ENCODE assay signal across 7 cellular contexts in the genomic region with DNA sequence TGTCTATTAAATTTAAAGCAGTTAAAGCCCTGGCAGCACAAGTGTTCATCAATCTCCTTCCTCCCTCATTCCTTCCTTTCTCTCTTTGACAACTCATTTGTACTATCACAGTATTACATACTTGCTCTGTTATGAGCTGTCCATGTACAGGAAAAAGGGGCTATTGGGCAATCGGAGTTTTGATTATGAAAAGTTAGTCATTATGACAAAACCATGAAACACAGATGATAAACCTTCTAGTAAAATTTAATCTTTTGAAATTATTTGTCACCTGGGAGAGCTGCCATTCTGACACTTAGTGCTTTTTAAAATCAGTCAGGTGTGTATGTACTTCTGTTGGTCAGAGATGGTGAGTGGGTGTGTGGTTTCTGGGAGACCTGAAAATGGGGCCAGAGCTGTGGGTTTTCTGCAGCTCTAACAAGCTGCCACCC. TPM values are rescaled to one million over a fixed set of nuclear protein-coding genes. Genes with fewer than 3 reads are reported as not detected.
DNase-seq lines count a peak whose midpoint lies in the region; ATAC-seq and TF ChIP-seq lines count a peak whose summit lies in the region.

No MANE protein-coding gene starts in this region.

- ATAC-seq in HG02759 (IDR thresholded peaks at IDR 0.05; ENCODE audit: unreplicated experiment), result peak; percentile 59
- ATAC-seq in T-helper 17 cell, result peak; percentile 40
- peak; percentile 18 for ATAC-seq in Right ventricle myocardium superior (ENCODE audit: poor library complexity)
- ATAC-seq in stimulated activated effector memory CD8-positive, alpha-beta T cell treated with anti-CD3 and anti-CD28 coated beads, Interleukin-12 subunit alpha, Interleukin-12 subunit beta, amount 100 ng/mL, for 72 hours, result peak; percentile 95
- ATAC-seq in HG02623 (IDR thresholded peaks at IDR 0.05; ENCODE audit: unreplicated experiment), result no peak

- no peaks in the 10 kb centered on the region for H3K27me3 ChIP-seq in testis

- DNase-seq in T-helper 17 cell (no peak), Right ventricle myocardium superior (no peak), testis (no peak), NCI-H1048 (lab: John Stamatoyannopoulos, UW) (no peak)
- DNase-seq in stimulated activated effector memory CD8-positive, alpha-beta T cell treated with anti-CD3 and anti-CD28 coated beads, Interleukin-12 subunit alpha, Interleukin-12 subunit beta, amount 100 ng/mL, for 72 hours (ENCODE audit: low spot score in 2 of 2), result no peak

- peak overlapping the region; percentile 9 for H3K4me3 Mint-ChIP-seq in T-helper 17 cell
- H3K4me3 Mint-ChIP-seq in stimulated activated effector memory CD8-positive, alpha-beta T cell treated with anti-CD3 and anti-CD28 coated beads, Interleukin-12 subunit alpha, Interleukin-12 subunit beta, amount 100 ng/mL, for 72 hours, result peak overlapping the region; percentile 0

- WGBS in testis, 2 donors, result 27 to 57% methylated on average over 1 of the region's 1 CpG

- H3K27me3 Mint-ChIP-seq in T-helper 17 cell, result no peaks in the 10 kb centered on the region

- intact Hi-C loops in Right ventricle myocardium superior (cut with DNase I) (no loop called here), testis (cut with DNase I; ENCODE audit: low total_unique reads) (no loop called here)

- H3K27ac Mint-ChIP-seq in T-helper 17 cell, result peak overlapping the region; percentile 91
- peak overlapping the region; percentile 52 for H3K27ac Mint-ChIP-seq in stimulated activated effector memory CD8-positive, alpha-beta T cell treated with anti-CD3 and anti-CD28 coated beads, Interleukin-12 subunit alpha, Interleukin-12 subunit beta, amount 100 ng/mL, for 72 hours

- no peak for TF ChIP-seq CTCF in testis (IDR thresholded peaks at IDR 0.05)

- no peaks in the 10 kb centered on the region for H3K9me3 Mint-ChIP-seq in stimulated activated effector memory CD8-positive, alpha-beta T cell treated with anti-CD3 and anti-CD28 coated beads, Interleukin-12 subunit alpha, Interleukin-12 subunit beta, amount 100 ng/mL, for 72 hours

- H3K4me3 ChIP-seq in testis, result no peak overlapping the region

- peak overlapping the region in 1 of 2 donors; percentile 21 for H3K27ac ChIP-seq in testis

- H3K9me3 ChIP-seq in T-helper 17 cell (ENCODE audit: control insufficient read depth, low read length, poor library complexity, severe bottlenecking) (no peaks in the 10 kb centered on the region), testis (no peaks in the 10 kb centered on the region)

- H3K36me3 Mint-ChIP-seq in T-helper 17 cell (ENCODE audit: low read depth), result no peaks in the 10 kb centered on the region
- no peaks in the 10 kb centered on the region for H3K36me3 Mint-ChIP-seq in stimulated activated effector memory CD8-positive, alpha-beta T cell treated with anti-CD3 and anti-CD28 coated beads, Interleukin-12 subunit alpha, Interleukin-12 subunit beta, amount 100 ng/mL, for 72 hours

- peaks cover 36% of the 10 kb centered on the region for H3K4me1 ChIP-seq in testis

- H3K36me3 ChIP-seq in testis (ENCODE audit: low read depth, missing control alignments), result no peaks in the 10 kb centered on the region

- TF ChIP-seq POLR2A in testis (IDR thresholded peaks at IDR 0.05), result no peak

- peaks cover 56% of the 10 kb centered on the region for H3K4me1 Mint-ChIP-seq in T-helper 17 cell
- peaks cover 76% of the 10 kb centered on the region for H3K4me1 Mint-ChIP-seq in stimulated activated effector memory CD8-positive, alpha-beta T cell treated with anti-CD3 and anti-CD28 coated beads, Interleukin-12 subunit alpha, Interleukin-12 subunit beta, amount 100 ng/mL, for 72 hours

RNA-seq across cellular contexts. Expression of a gene that starts 39.4 kb away (rescaled TPM):
- total RNA-seq in T-helper 17 cell (100 to 1,000 TPM in 1 of 2 donors, 10 to 100 TPM in 1; 98.1 to 102 TPM), Right ventricle myocardium superior (76.9 TPM), testis (100 to 1,000 TPM; 174 to 194 TPM)
- polyA plus RNA-seq in testis (ENCODE audit: insufficient read depth, low read depth, low replicate concordance), result 88.2 TPM
